In the genomic region with DNA sequence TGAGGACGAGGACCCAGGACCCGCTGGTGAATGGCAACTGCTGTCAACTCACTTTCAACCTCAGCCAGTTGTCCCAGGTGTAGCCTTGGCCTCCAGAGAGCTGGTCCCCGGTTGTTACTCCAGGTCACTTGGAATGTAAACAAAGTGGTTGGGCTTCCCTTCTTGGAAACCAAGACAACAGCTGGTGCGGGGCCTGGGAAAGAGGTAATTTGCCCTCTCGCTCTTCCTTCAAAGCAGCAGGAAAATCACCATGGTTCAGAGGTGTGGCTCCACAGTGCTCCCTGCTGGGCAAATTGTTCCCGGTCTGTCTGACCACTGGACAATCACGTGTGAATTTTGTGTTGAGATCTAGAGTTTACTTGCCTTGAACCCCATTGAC, we compare ENCODE assay signal across 8 cellular contexts. TPM values are rescaled to one million over a fixed set of nuclear protein-coding genes. Genes with fewer than 3 reads are reported as not detected.
DNase-seq lines count a peak whose midpoint lies in the region; ATAC-seq and TF ChIP-seq lines count a peak whose summit lies in the region.

No MANE protein-coding gene starts in this region.

- TF ChIP-seq CTCF in activated CD8-positive, alpha-beta T cell treated with anti-CD3 and anti-CD28 coated beads for 36 hours (IDR thresholded peaks at IDR 0.05) = peak; percentile 24
- peak; percentile 69 for TF ChIP-seq CTCF in retinal pigment epithelial cell (conservative IDR thresholded peaks at IDR 0.05; ENCODE audit: low read depth, low read length)

- DNase-seq in activated CD8-positive, alpha-beta T cell treated with anti-CD3 and anti-CD28 coated beads for 36 hours = peak; percentile 32
- no peak for DNase-seq in activated CD8-positive, alpha-beta T cell treated with anti-CD3 and anti-CD28 coated beads, Interleukin-2, amount 10 ng/mL, durations not matched to agents 7 days and 5 days
- DNase-seq in NCI-H2227 treated with DMSO at 0.1 percent for 48 hours (lab: John Stamatoyannopoulos, UW) = peak; percentile 65
- DNase-seq in retinal pigment epithelial cell (ENCODE audit: low read depth) = no peak
- no peak for DNase-seq in DMS79 treated with DMSO at 0.1 percent for 48 hours (lab: John Stamatoyannopoulos, UW)
- DNase-seq in SW480 (ENCODE audit: low spot score) = no peak

- CTCF ChIA-PET in activated CD8-positive, alpha-beta T cell treated with anti-CD3 and anti-CD28 coated beads for 36 hours (lab: Charles Lee) = interaction anchor here (1.2 to 3.0 kb wide), 6 partner anchors 11 to 818 kb away, joined by 3 to 15 read pairs (median 4); no protein-coding TSS in a partner anchor
- CTCF ChIA-PET in activated CD8-positive, alpha-beta T cell treated with anti-CD3 and anti-CD28 coated beads, Interleukin-2, amount 10 ng/mL, durations not matched to agents 7 days and 5 days (lab: Charles Lee) = interaction anchor here (1.2 to 1.6 kb wide), 2 partner anchors 482 to 818 kb away, joined by 3 to 5 read pairs; no protein-coding TSS in a partner anchor

- no peaks in the 10 kb centered on the region for H3K36me3 Mint-ChIP-seq in activated CD8-positive, alpha-beta T cell treated with anti-CD3 and anti-CD28 coated beads for 36 hours (ENCODE audit: low read depth)
- H3K36me3 Mint-ChIP-seq in activated CD8-positive, alpha-beta T cell treated with anti-CD3 and anti-CD28 coated beads, Interleukin-2, amount 10 ng/mL, durations not matched to agents 7 days and 5 days (ENCODE audit: low read depth) = no peaks in the 10 kb centered on the region

- H3K4me1 Mint-ChIP-seq in activated CD8-positive, alpha-beta T cell treated with anti-CD3 and anti-CD28 coated beads for 36 hours (ENCODE audit: low read depth) = no peaks in the 10 kb centered on the region
- H3K4me1 Mint-ChIP-seq in activated CD8-positive, alpha-beta T cell treated with anti-CD3 and anti-CD28 coated beads, Interleukin-2, amount 10 ng/mL, durations not matched to agents 7 days and 5 days (ENCODE audit: low read depth) = no peaks in the 10 kb centered on the region

- no peak overlapping the region for H3K4me3 Mint-ChIP-seq in activated CD8-positive, alpha-beta T cell treated with anti-CD3 and anti-CD28 coated beads for 36 hours
- H3K4me3 Mint-ChIP-seq in activated CD8-positive, alpha-beta T cell treated with anti-CD3 and anti-CD28 coated beads, Interleukin-2, amount 10 ng/mL, durations not matched to agents 7 days and 5 days = no peak overlapping the region

- POLR2A ChIA-PET in activated CD8-positive, alpha-beta T cell treated with anti-CD3 and anti-CD28 coated beads for 36 hours (lab: Charles Lee) = no interaction called here
- POLR2A ChIA-PET in activated CD8-positive, alpha-beta T cell treated with anti-CD3 and anti-CD28 coated beads, Interleukin-2, amount 10 ng/mL, durations not matched to agents 7 days and 5 days (lab: Charles Lee) = no interaction called here

- no peak overlapping the region for H3K27ac Mint-ChIP-seq in activated CD8-positive, alpha-beta T cell treated with anti-CD3 and anti-CD28 coated beads for 36 hours
- H3K27ac Mint-ChIP-seq in activated CD8-positive, alpha-beta T cell treated with anti-CD3 and anti-CD28 coated beads, Interleukin-2, amount 10 ng/mL, durations not matched to agents 7 days and 5 days = no peak overlapping the region

- H3K4me3 ChIP-seq in retinal pigment epithelial cell (ENCODE audit: low read length) = no peak overlapping the region

- ATAC-seq in activated CD8-positive, alpha-beta T cell treated with anti-CD3 and anti-CD28 coated beads for 36 hours = no peak
- ATAC-seq in activated CD8-positive, alpha-beta T cell treated with anti-CD3 and anti-CD28 coated beads, Interleukin-2, amount 10 ng/mL, durations not matched to agents 7 days and 5 days = no peak
- ATAC-seq in esophagus mucosa (peak; percentile 43), HG03045 (IDR thresholded peaks at IDR 0.05; ENCODE audit: unreplicated experiment) (no peak)

- no peaks in the 10 kb centered on the region for H3K9me3 Mint-ChIP-seq in activated CD8-positive, alpha-beta T cell treated with anti-CD3 and anti-CD28 coated beads for 36 hours
- no peaks in the 10 kb centered on the region for H3K9me3 Mint-ChIP-seq in activated CD8-positive, alpha-beta T cell treated with anti-CD3 and anti-CD28 coated beads, Interleukin-2, amount 10 ng/mL, durations not matched to agents 7 days and 5 days (ENCODE audit: insufficient read depth)

- intact Hi-C loops in activated CD8-positive, alpha-beta T cell treated with anti-CD3 and anti-CD28 coated beads for 36 hours (cut with micrococcal nuclease) = no loop called here

- H3K27me3 Mint-ChIP-seq in activated CD8-positive, alpha-beta T cell treated with anti-CD3 and anti-CD28 coated beads for 36 hours = peaks cover 2% of the 10 kb centered on the region
- peaks cover 13% of the 10 kb centered on the region for H3K27me3 Mint-ChIP-seq in activated CD8-positive, alpha-beta T cell treated with anti-CD3 and anti-CD28 coated beads, Interleukin-2, amount 10 ng/mL, durations not matched to agents 7 days and 5 days (ENCODE audit: low read depth)

RNA-seq across cellular contexts. Expression of a gene that starts 15.0 kb away (rescaled TPM):
- not detected for total RNA-seq in activated CD8-positive, alpha-beta T cell treated with anti-CD3 and anti-CD28 coated beads for 36 hours
- not detected for total RNA-seq in activated CD8-positive, alpha-beta T cell treated with anti-CD3 and anti-CD28 coated beads, Interleukin-2, amount 10 ng/mL, durations not matched to agents 7 days and 5 days
- not detected for total RNA-seq in esophagus mucosa

Comparison
In these comparisons a context has a peak if more than half of its experiments do, and no peak if none do; other contexts are left out.
1. DNase-seq: peak in activated CD8-positive, alpha-beta T cell treated with anti-CD3 and anti-CD28 coated beads for 36 hours (single experiment) and NCI-H2227 treated with DMSO at 0.1 percent for 48 hours (single experiment); none in activated CD8-positive, alpha-beta T cell treated with anti-CD3 and anti-CD28 coated beads, Interleukin-2, amount 10 ng/mL, durations not matched to agents 7 days and 5 days (single experiment), retinal pigment epithelial cell (single experiment), DMS79 treated with DMSO at 0.1 percent for 48 hours (single experiment) and SW480 (single experiment).